Comparison of ENCODE assay signal across 23 cellular contexts in the genomic region with DNA sequence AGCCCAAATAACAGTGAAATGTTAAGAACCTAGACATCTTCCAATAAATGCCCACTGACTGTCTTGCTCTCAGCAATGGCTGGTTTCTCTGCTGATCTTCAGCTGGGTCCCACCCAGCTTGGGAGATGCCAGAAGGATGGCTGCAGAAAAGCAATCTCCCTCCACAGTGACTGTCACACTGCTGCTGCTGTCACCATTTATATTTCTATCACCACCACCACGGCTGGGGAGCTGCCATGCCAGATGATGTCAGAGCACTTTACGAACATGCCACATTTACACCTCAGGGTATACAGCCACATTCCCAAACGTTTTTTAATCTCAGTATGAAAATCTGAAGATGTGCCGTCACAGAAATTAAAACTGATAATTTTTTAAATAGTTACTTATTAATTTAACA.
"Had no signal": no experiment of that assay in that cellular context is flagged by ENCODE, and none has a peak within 500 bp of the region (broad histone marks: within the 10 kb centered on the region; RNA-seq: fewer than 3 reads in every experiment).

No MANE protein-coding gene starts in this region.

- FAIRE-seq: HepG2, RCC 7860 had no signal

- H3K27ac ChIP-seq: SJSA1, SK-N-MC had no signal

- DNase-seq: IMR-90, Kasumi-1, KG1, MM.1S, NCI-H1092 treated with DMSO at 0.1 percent for 48 hours, NCI-H1436, NCI-H187, NCI-H2029, NCI-H2081 treated with DMSO at 0.1 percent for 48 hours, NCI-H2171, NCI-H226, NCI-H446, NCI-H510A, NCI-H524 treated with DMSO at 0.1 percent for 48 hours, NCI-H774, Right ventricle myocardium superior, RPMI8226, SIG-M5, SW 1271 had no signal

- H3K36me3 ChIP-seq: SJSA1 had no signal

- H3K9me3 ChIP-seq: SJSA1 had no signal

- H3K27me3 ChIP-seq: SJSA1 had no signal

- H3K4me1 ChIP-seq: SJSA1 had no signal

- H3K4me3 ChIP-seq: SJSA1, SK-N-MC had no signal

- ATAC-seq: HepG2 had no signal
